ENCODE assay signal across 3 cellular contexts in the genomic region with DNA sequence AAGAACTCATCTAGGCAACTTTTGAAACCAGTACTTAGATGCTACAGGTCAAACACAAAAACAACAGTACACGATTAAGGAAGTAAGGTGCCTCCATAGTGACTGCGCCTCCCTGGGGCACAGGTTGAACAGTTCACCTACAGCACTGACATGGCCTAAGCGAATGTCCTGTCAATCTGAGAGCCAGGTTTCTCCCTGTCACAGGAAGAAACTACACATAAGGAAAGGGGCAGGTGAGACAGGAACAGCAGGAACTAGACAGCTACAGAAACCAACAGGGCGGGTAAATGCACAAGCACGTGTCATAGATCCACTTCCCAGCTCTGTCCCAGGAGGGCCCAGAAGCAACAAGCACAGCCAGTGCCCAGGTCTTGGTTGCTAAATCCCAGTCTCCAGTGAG.
TF ChIP-seq lines count a peak whose summit lies in the region.

No MANE protein-coding gene starts in this region.

TF ChIP-seq in A549, 52 proteins besides CTCF, POLR2A, EP300 and RAD21:
- TF ChIP-seq ZC3H11A (IDR thresholded peaks at IDR 0.05): no peak
TF ChIP-seq in A549: peak in this region for 0.

TF ChIP-seq in GM23338, 12 proteins besides CTCF, POLR2A, EP300 and RAD21 (continues in another document):
- TF ChIP-seq POLR2AphosphoS5 (IDR thresholded peaks at IDR 0.05; ENCODE audit: low read depth): no peak
- no peak for TF ChIP-seq EZH2 (IDR thresholded peaks at IDR 0.05; ENCODE audit: low read depth, unreplicated experiment)
- no peak for TF ChIP-seq ZNF114 (CRISPR knock-in tag; IDR thresholded peaks at IDR 0.05)
- TF ChIP-seq CREB1 (CRISPR knock-in tag; IDR thresholded peaks at IDR 0.05; ENCODE audit: low read depth): no peak
- no peak for TF ChIP-seq STAT1 (IDR thresholded peaks at IDR 0.05; ENCODE audit: unreplicated experiment)
- no peak for TF ChIP-seq EZH2phosphoT487 (IDR thresholded peaks at IDR 0.05; ENCODE audit: unreplicated experiment)
- no peak for TF ChIP-seq ZNF331 (CRISPR knock-in tag; IDR thresholded peaks at IDR 0.05; ENCODE audit: low read depth)
- TF ChIP-seq, protein P1, sequence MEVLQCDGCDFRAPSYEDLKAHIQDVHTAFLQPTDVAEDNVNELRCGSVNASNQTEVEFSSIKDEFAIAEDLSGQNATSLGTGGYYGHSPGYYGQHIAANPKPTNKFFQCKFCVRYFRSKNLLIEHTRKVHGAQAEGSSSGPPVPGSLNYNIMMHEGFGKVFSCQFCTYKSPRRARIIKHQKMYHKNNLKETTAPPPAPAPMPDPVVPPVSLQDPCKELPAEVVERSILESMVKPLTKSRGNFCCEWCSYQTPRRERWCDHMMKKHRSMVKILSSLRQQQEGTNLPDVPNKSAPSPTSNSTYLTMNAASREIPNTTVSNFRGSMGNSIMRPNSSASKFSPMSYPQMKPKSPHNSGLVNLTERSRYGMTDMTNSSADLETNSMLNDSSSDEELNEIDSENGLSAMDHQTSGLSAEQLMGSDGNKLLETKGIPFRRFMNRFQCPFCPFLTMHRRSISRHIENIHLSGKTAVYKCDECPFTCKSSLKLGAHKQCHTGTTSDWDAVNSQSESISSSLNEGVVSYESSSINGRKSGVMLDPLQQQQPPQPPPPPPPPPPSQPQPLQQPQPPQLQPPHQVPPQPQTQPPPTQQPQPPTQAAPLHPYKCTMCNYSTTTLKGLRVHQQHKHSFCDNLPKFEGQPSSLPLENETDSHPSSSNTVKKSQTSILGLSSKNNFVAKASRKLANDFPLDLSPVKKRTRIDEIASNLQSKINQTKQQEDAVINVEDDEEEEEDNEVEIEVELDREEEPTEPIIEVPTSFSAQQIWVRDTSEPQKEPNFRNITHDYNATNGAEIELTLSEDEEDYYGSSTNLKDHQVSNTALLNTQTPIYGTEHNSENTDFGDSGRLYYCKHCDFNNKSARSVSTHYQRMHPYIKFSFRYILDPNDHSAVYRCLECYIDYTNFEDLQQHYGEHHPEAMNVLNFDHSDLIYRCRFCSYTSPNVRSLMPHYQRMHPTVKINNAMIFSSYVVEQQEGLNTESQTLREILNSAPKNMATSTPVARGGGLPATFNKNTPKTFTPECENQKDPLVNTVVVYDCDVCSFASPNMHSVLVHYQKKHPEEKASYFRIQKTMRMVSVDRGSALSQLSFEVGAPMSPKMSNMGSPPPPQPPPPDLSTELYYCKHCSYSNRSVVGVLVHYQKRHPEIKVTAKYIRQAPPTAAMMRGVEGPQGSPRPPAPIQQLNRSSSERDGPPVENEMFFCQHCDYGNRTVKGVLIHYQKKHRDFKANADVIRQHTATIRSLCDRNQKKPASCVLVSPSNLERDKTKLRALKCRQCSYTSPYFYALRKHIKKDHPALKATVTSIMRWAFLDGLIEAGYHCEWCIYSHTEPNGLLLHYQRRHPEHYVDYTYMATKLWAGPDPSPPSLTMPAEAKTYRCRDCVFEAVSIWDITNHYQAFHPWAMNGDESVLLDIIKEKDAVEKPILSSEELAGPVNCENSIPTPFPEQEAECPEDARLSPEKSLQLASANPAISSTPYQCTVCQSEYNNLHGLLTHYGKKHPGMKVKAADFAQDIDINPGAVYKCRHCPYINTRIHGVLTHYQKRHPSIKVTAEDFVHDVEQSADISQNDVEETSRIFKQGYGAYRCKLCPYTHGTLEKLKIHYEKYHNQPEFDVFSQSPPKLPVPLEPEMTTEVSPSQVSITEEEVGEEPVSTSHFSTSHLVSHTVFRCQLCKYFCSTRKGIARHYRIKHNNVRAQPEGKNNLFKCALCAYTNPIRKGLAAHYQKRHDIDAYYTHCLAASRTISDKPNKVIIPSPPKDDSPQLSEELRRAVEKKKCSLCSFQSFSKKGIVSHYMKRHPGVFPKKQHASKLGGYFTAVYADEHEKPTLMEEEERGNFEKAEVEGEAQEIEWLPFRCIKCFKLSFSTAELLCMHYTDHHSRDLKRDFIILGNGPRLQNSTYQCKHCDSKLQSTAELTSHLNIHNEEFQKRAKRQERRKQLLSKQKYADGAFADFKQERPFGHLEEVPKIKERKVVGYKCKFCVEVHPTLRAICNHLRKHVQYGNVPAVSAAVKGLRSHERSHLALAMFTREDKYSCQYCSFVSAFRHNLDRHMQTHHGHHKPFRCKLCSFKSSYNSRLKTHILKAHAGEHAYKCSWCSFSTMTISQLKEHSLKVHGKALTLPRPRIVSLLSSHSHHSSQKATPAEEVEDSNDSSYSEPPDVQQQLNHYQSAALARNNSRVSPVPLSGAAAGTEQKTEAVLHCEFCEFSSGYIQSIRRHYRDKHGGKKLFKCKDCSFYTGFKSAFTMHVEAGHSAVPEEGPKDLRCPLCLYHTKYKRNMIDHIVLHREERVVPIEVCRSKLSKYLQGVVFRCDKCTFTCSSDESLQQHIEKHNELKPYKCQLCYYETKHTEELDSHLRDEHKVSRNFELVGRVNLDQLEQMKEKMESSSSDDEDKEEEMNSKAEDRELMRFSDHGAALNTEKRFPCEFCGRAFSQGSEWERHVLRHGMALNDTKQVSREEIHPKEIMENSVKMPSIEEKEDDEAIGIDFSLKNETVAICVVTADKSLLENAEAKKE (CRISPR knock-in tag; IDR thresholded peaks at IDR 0.05): no peak
- TF ChIP-seq, protein P2, sequence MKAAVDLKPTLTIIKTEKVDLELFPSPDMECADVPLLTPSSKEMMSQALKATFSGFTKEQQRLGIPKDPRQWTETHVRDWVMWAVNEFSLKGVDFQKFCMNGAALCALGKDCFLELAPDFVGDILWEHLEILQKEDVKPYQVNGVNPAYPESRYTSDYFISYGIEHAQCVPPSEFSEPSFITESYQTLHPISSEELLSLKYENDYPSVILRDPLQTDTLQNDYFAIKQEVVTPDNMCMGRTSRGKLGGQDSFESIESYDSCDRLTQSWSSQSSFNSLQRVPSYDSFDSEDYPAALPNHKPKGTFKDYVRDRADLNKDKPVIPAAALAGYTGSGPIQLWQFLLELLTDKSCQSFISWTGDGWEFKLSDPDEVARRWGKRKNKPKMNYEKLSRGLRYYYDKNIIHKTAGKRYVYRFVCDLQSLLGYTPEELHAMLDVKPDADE (IDR thresholded peaks at IDR 0.05): no peak

TF ChIP-seq in WTC11, 78 proteins besides CTCF, POLR2A, EP300 and RAD21:
- no peak for TF ChIP-seq ZNF263 (CRISPR knock-in tag; IDR thresholded peaks at IDR 0.05; ENCODE audit: low read depth)
- no peak for TF ChIP-seq KAT7 (CRISPR knock-in tag; IDR thresholded peaks at IDR 0.05; ENCODE audit: borderline replicate concordance)
- TF ChIP-seq ELF4 (CRISPR knock-in tag; IDR thresholded peaks at IDR 0.05; ENCODE audit: low read depth): no peak
- TF ChIP-seq, protein P3, sequence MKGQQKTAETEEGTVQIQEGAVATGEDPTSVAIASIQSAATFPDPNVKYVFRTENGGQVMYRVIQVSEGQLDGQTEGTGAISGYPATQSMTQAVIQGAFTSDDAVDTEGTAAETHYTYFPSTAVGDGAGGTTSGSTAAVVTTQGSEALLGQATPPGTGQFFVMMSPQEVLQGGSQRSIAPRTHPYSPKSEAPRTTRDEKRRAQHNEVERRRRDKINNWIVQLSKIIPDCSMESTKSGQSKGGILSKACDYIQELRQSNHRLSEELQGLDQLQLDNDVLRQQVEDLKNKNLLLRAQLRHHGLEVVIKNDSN (CRISPR knock-in tag; IDR thresholded peaks at IDR 0.05): no peak
- TF ChIP-seq ZNF121 (CRISPR knock-in tag; IDR thresholded peaks at IDR 0.05): no peak
- TF ChIP-seq ZNF416 (CRISPR knock-in tag; IDR thresholded peaks at IDR 0.05): no peak
- TF ChIP-seq, protein P4, sequence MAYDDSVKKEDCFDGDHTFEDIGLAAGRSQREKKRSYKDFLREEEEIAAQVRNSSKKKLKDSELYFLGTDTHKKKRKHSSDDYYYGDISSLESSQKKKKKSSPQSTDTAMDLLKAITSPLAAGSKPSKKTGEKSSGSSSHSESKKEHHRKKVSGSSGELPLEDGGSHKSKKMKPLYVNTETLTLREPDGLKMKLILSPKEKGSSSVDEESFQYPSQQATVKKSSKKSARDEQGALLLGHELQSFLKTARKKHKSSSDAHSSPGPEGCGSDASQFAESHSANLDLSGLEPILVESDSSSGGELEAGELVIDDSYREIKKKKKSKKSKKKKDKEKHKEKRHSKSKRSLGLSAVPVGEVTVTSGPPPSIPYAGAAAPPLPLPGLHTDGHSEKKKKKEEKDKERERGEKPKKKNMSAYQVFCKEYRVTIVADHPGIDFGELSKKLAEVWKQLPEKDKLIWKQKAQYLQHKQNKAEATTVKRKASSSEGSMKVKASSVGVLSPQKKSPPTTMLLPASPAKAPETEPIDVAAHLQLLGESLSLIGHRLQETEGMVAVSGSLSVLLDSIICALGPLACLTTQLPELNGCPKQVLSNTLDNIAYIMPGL (CRISPR knock-in tag; IDR thresholded peaks at IDR 0.05): no peak
- no peak for TF ChIP-seq TCF7 (CRISPR knock-in tag; IDR thresholded peaks at IDR 0.05; ENCODE audit: low read depth)
- TF ChIP-seq, protein P5, sequence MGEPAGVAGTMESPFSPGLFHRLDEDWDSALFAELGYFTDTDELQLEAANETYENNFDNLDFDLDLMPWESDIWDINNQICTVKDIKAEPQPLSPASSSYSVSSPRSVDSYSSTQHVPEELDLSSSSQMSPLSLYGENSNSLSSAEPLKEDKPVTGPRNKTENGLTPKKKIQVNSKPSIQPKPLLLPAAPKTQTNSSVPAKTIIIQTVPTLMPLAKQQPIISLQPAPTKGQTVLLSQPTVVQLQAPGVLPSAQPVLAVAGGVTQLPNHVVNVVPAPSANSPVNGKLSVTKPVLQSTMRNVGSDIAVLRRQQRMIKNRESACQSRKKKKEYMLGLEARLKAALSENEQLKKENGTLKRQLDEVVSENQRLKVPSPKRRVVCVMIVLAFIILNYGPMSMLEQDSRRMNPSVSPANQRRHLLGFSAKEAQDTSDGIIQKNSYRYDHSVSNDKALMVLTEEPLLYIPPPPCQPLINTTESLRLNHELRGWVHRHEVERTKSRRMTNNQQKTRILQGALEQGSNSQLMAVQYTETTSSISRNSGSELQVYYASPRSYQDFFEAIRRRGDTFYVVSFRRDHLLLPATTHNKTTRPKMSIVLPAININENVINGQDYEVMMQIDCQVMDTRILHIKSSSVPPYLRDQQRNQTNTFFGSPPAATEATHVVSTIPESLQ (CRISPR knock-in tag; IDR thresholded peaks at IDR 0.05): no peak
- TF ChIP-seq, protein P6, sequence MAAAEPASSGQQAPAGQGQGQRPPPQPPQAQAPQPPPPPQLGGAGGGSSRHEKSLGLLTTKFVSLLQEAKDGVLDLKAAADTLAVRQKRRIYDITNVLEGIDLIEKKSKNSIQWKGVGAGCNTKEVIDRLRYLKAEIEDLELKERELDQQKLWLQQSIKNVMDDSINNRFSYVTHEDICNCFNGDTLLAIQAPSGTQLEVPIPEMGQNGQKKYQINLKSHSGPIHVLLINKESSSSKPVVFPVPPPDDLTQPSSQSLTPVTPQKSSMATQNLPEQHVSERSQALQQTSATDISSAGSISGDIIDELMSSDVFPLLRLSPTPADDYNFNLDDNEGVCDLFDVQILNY (CRISPR knock-in tag; IDR thresholded peaks at IDR 0.05): no peak
- TF ChIP-seq ZNF317 (CRISPR knock-in tag; IDR thresholded peaks at IDR 0.05; ENCODE audit: borderline replicate concordance, low read depth): no peak
- TF ChIP-seq PRRX2 (CRISPR knock-in tag; IDR thresholded peaks at IDR 0.05): no peak
- TF ChIP-seq SMAD3 (CRISPR knock-in tag; IDR thresholded peaks at IDR 0.05; ENCODE audit: borderline replicate concordance): no peak
- no peak for TF ChIP-seq CREB1 (CRISPR knock-in tag; IDR thresholded peaks at IDR 0.05)
- TF ChIP-seq, protein P7, sequence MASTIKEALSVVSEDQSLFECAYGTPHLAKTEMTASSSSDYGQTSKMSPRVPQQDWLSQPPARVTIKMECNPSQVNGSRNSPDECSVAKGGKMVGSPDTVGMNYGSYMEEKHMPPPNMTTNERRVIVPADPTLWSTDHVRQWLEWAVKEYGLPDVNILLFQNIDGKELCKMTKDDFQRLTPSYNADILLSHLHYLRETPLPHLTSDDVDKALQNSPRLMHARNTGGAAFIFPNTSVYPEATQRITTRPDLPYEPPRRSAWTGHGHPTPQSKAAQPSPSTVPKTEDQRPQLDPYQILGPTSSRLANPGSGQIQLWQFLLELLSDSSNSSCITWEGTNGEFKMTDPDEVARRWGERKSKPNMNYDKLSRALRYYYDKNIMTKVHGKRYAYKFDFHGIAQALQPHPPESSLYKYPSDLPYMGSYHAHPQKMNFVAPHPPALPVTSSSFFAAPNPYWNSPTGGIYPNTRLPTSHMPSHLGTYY (CRISPR knock-in tag; IDR thresholded peaks at IDR 0.05): no peak
- TF ChIP-seq GABPB1 (CRISPR knock-in tag; IDR thresholded peaks at IDR 0.05): no peak
- no peak for TF ChIP-seq ESRRA (CRISPR knock-in tag; IDR thresholded peaks at IDR 0.05; ENCODE audit: borderline replicate concordance)
